In genomic region chr2:53234548-53234903, GRCh38 we compare ENCODE assay signal across 15 cellular contexts.
DNase-seq lines count a peak whose midpoint lies in the region; ATAC-seq and TF ChIP-seq lines count a peak whose summit lies in the region.
"Had no signal": no experiment of that assay in that cellular context is flagged by ENCODE, and none has a peak within 500 bp of the region (broad histone marks: within the 10 kb centered on the region; RNA-seq: fewer than 3 reads in every experiment).

No MANE protein-coding gene starts in this region.

- TF ChIP-seq RAD21 in Ishikawa (IDR thresholded peaks at IDR 0.05; ENCODE audit: low read depth) = no peak

- DNase-seq in DMS79 (lab: John Stamatoyannopoulos, UW) = peak; percentile 36
- DNase-seq in astrocyte of the spinal cord (ENCODE audit: low read depth, low spot score) = peak; percentile 8
- peak; percentile 18 for DNase-seq in kidney tubule cell (ENCODE audit: low spot score)
- no peak for DNase-seq in germinal center (ENCODE audit: low spot score)
- DNase-seq: activated CD4-positive, alpha-beta T cell treated with anti-CD3 and anti-CD28 coated beads, Interleukin-2, amount 50 U/mL, for 4 hours; AML-193; effector CD4-positive, alpha-beta T cell; stimulated activated naive CD8-positive, alpha-beta T cell treated with anti-CD3 and anti-CD28 coated beads, Interleukin-15, Interleukin-2, amounts not matched to agents 100 U/mL and 50 U/mL, for 24 hours; T-helper 9 cell had no signal

- H3K4me3 ChIP-seq in astrocyte of the spinal cord (ENCODE audit: low read depth, low read length) = no peak overlapping the region
- H3K4me3 ChIP-seq: vagina had no signal

- TF ChIP-seq CTCF in astrocyte of the spinal cord (IDR thresholded peaks at IDR 0.05; ENCODE audit: low read depth, low read length) = no peak

- in situ Hi-C loops in astrocyte of the spinal cord (cut with HindIII; ENCODE audit: low sequenced_read_pairs) = no loop called here

- TF ChIP-seq EP300 in Ishikawa (IDR thresholded peaks at IDR 0.05; ENCODE audit: borderline replicate concordance) = no peak

- no peak for ATAC-seq in HG03442 (IDR thresholded peaks at IDR 0.05; ENCODE audit: unreplicated experiment)
- ATAC-seq in HG03432 (IDR thresholded peaks at IDR 0.05; ENCODE audit: unreplicated experiment) = no peak
- no peak for ATAC-seq in GM19023 (IDR thresholded peaks at IDR 0.05; ENCODE audit: unreplicated experiment)
- ATAC-seq: natural killer cell treated with Interleukin-12 subunit alpha and Interleukin-12 subunit beta and Interleukin-15 and Interleukin-18, amount 100 ng/mL, for 72 hours; stimulated activated naive CD8-positive, alpha-beta T cell treated with anti-CD3 and anti-CD28 coated beads, Interleukin-15, Interleukin-2, amounts not matched to agents 100 U/mL and 50 U/mL, for 24 hours had no signal

TF ChIP-seq in Ishikawa, 13 proteins besides CTCF, POLR2A, EP300 and RAD21:
- no peak for TF ChIP-seq MAX (IDR thresholded peaks at IDR 0.05)
- peak; percentile 91 for TF ChIP-seq CEBPB (IDR thresholded peaks at IDR 0.05)
